Comparison of ENCODE assay signal across 18 cellular contexts in genomic region chr20:40848530-40848929, GRCh38.
"Had no signal": no experiment of that assay in that cellular context is flagged by ENCODE, and none has a peak within 500 bp of the region (broad histone marks: within the 10 kb centered on the region; RNA-seq: fewer than 3 reads in every experiment).

No MANE protein-coding gene starts in this region.

- H3K36me3 ChIP-seq: colonic mucosa, lower lobe of right lung had no signal

- H3K9me3 ChIP-seq: colonic mucosa, lower lobe of right lung, psoas muscle had no signal

- H3K4me1 ChIP-seq: colonic mucosa, lower lobe of right lung, psoas muscle had no signal

- H3K9me3 Mint-ChIP-seq: activated naive CD4-positive, alpha-beta T cell treated with anti-CD3 and anti-CD28 coated beads, Interleukin-2, amount 50 U/mL, for 72 hours had no signal

- H3K27me3 ChIP-seq: colonic mucosa had no signal

- H3K4me3 ChIP-seq: colonic mucosa, lower lobe of right lung, psoas muscle had no signal

- H3K4me3 Mint-ChIP-seq: activated CD8-positive, alpha-beta T cell treated with anti-CD3 and anti-CD28 coated beads, Interleukin-2, amount 10 ng/mL, durations not matched to agents 7 days and 5 days; mesothelial cell of epicardium; WTC11 had no signal

- DNase-seq: activated CD4-positive, alpha-beta T cell treated with anti-CD3 and anti-CD28 coated beads for 48 hours; activated CD8-positive, alpha-beta memory T cell treated with anti-CD3 and anti-CD28 coated beads, Interleukin-2, amount 50 U/mL, for 4 hours; activated CD8-positive, alpha-beta T cell treated with anti-CD3 and anti-CD28 coated beads, Interleukin-2, amount 10 ng/mL, durations not matched to agents 7 days and 5 days; activated gamma-delta T cell; activated T-cell treated with anti-CD3 and anti-CD28 coated beads, Interleukin-2, amount 50 U/mL, for 48 hours; central memory CD4-positive, alpha-beta T cell; colonic mucosa; foreskin melanocyte; head of caudate nucleus; left cardiac atrium; lower lobe of right lung; psoas muscle; stimulated activated CD4-positive, alpha-beta T cell treated with anti-CD3 and anti-CD28 coated beads, Interleukin-12 subunit alpha, Interleukin-12 subunit beta, amount 100 ng/mL, for 4 hours; stimulated activated CD4-positive, alpha-beta T cell treated with anti-CD3 and anti-CD28 coated beads, Interleukin-2, amount 100 ng/mL, for 24 hours; T-helper 2 cell had no signal

- H3K27ac ChIP-seq: colonic mucosa, lower lobe of right lung, psoas muscle had no signal

- H3K27ac Mint-ChIP-seq: activated CD8-positive, alpha-beta T cell treated with anti-CD3 and anti-CD28 coated beads, Interleukin-2, amount 10 ng/mL, durations not matched to agents 7 days and 5 days; activated naive CD4-positive, alpha-beta T cell treated with anti-CD3 and anti-CD28 coated beads, Interleukin-2, amount 50 U/mL, for 72 hours; mesothelial cell of epicardium; WTC11 had no signal

- H3K36me3 Mint-ChIP-seq: activated naive CD4-positive, alpha-beta T cell treated with anti-CD3 and anti-CD28 coated beads, Interleukin-2, amount 50 U/mL, for 72 hours; mesothelial cell of epicardium; WTC11 had no signal

- ATAC-seq: activated CD8-positive, alpha-beta T cell treated with anti-CD3 and anti-CD28 coated beads, Interleukin-2, amount 10 ng/mL, durations not matched to agents 7 days and 5 days; activated naive CD4-positive, alpha-beta T cell treated with anti-CD3 and anti-CD28 coated beads, Interleukin-2, amount 50 U/mL, for 72 hours; left cardiac atrium; lower lobe of right lung; psoas muscle; WTC11 had no signal
